In genomic region chr13:91273675-91274074, GRCh38 we compare ENCODE assay signal across 27 cellular contexts.
"Had no signal": no experiment of that assay in that cellular context is flagged by ENCODE, and none has a peak within 500 bp of the region (broad histone marks: within the 10 kb centered on the region; RNA-seq: fewer than 3 reads in every experiment).

No MANE protein-coding gene starts in this region.

- ATAC-seq: effector memory CD8-positive, alpha-beta T cell; esophagus mucosa; gastrocnemius medialis; heart right ventricle; left cardiac atrium; left lung; left ventricle myocardium superior; lower lobe of right lung; mucosa of descending colon had no signal

- H3K36me3 ChIP-seq: colonic mucosa, esophagus squamous epithelium, gastrocnemius medialis, heart right ventricle, left lung, lower lobe of right lung had no signal

- H3K36me3 Mint-ChIP-seq: mesothelial cell of epicardium had no signal

- FAIRE-seq: endometrium, islet of Langerhans, keratinocyte had no signal

- H3K4me3 ChIP-seq: colonic mucosa, esophagus squamous epithelium, gastrocnemius medialis, heart right ventricle, left lung, lower lobe of right lung, mucosa of descending colon had no signal

- H3K27ac Mint-ChIP-seq: dendritic cell treated with granulocyte-macrophage colony-stimulating factor and Interleukin-4, amounts not matched to agents 40 ng/mL and 50 ng/mL, for 4 days; effector memory CD8-positive, alpha-beta T cell; endodermal cell; mesothelial cell of epicardium had no signal

- DNase-seq: colonic mucosa; cortex of kidney; effector CD8-positive, alpha-beta T cell; effector memory CD8-positive, alpha-beta T cell; endodermal cell; erythroblast; esophagus squamous epithelium; foreskin fibroblast; foreskin melanocyte; gastrocnemius medialis; glutamatergic neuron; head of caudate nucleus; heart right ventricle; hippocampal formation; left cardiac atrium; left lung; left ventricle myocardium superior; lower lobe of right lung; mesenchymal stem cell; mucosa of descending colon had no signal

- H3K4me1 Mint-ChIP-seq: endodermal cell had no signal

- H3K27me3 ChIP-seq: colonic mucosa, esophagus squamous epithelium, gastrocnemius medialis, heart right ventricle, left lung had no signal

- H3K9me3 Mint-ChIP-seq: effector memory CD8-positive, alpha-beta T cell; endodermal cell had no signal

- H3K27me3 Mint-ChIP-seq: dendritic cell treated with granulocyte-macrophage colony-stimulating factor and Interleukin-4, amounts not matched to agents 40 ng/mL and 50 ng/mL, for 4 days had no signal

- H3K4me1 ChIP-seq: colonic mucosa, esophagus squamous epithelium, gastrocnemius medialis, heart right ventricle, left lung, lower lobe of right lung had no signal

- H3K4me3 Mint-ChIP-seq: dendritic cell treated with granulocyte-macrophage colony-stimulating factor and Interleukin-4, amounts not matched to agents 40 ng/mL and 50 ng/mL, for 4 days; effector memory CD8-positive, alpha-beta T cell; endodermal cell; mesothelial cell of epicardium had no signal

- H3K27ac ChIP-seq: colonic mucosa, epithelial cell of prostate, esophagus squamous epithelium, gastrocnemius medialis, heart right ventricle, left lung, lower lobe of right lung had no signal

- H3K9me3 ChIP-seq: colonic mucosa, esophagus squamous epithelium, gastrocnemius medialis, lower lobe of right lung, mucosa of descending colon had no signal
